ENCODE assay signal across 8 cellular contexts in genomic region chr14:89955022-89955414, GRCh38. TPM values are rescaled to one million over a fixed set of nuclear protein-coding genes. Genes with fewer than 3 reads are reported as not detected.
A peak's percentile ranks its signal among the peaks of the same experiment; 100 is the strongest.
DNase-seq lines count a peak whose midpoint lies in the region; ATAC-seq and TF ChIP-seq lines count a peak whose summit lies in the region.

No MANE protein-coding gene starts in this region.

- no peaks in the 10 kb centered on the region for H3K79me2 ChIP-seq in H9 (ENCODE audit: insufficient read depth, low read length)

- no peak overlapping the region for H4K91ac ChIP-seq in H9 (ENCODE audit: insufficient read length, low read depth, low read length)

- H4K8ac ChIP-seq in H9 (replicated peaks; ENCODE audit: insufficient read length, low read depth, low read length): no peak overlapping the region

- in situ Hi-C loops in KBM-7 (cut with MboI; ENCODE audit: low pct_unique_long_range_greater_than_20kb, low sequenced_read_pairs): no loop called here

- no peak for TF ChIP-seq CTCF in AG10803 (conservative IDR thresholded peaks at IDR 0.05; ENCODE audit: low read length)
- TF ChIP-seq CTCF in H9 (conservative IDR thresholded peaks at IDR 0.05): no peak

- H3K4me1 Mint-ChIP-seq in H9: peaks cover 33 to 34% of the 10 kb centered on the region in 2 experiments
- peaks cover 57% of the 10 kb centered on the region for H3K4me1 Mint-ChIP-seq in activated naive CD4-positive, alpha-beta T cell treated with anti-CD3 and anti-CD28 coated beads, Interleukin-2, amount 50 U/mL, for 24 hours
- peaks cover 46% of the 10 kb centered on the region for H3K4me1 Mint-ChIP-seq in stimulated activated naive CD8-positive, alpha-beta T cell treated with anti-CD3 and anti-CD28 coated beads, Interleukin-15, amount 100 ng/mL, for 72 hours

- H3K4ac ChIP-seq in H9 (ENCODE audit: low read depth, low read length): no peak overlapping the region

- H2BK12ac ChIP-seq in H9 (ENCODE audit: insufficient read length, low read depth, low read length): no peak overlapping the region

- H3K27me3 Mint-ChIP-seq in H9 (ENCODE audit: low read depth): no peaks in the 10 kb centered on the region; the same call in 1 of the 2 replicates
- no peaks in the 10 kb centered on the region for H3K27me3 Mint-ChIP-seq in activated naive CD4-positive, alpha-beta T cell treated with anti-CD3 and anti-CD28 coated beads, Interleukin-2, amount 50 U/mL, for 24 hours
- no peaks in the 10 kb centered on the region for H3K27me3 Mint-ChIP-seq in stimulated activated naive CD8-positive, alpha-beta T cell treated with anti-CD3 and anti-CD28 coated beads, Interleukin-15, amount 100 ng/mL, for 72 hours

- no peak overlapping the region for H3K18ac ChIP-seq in H9 (ENCODE audit: insufficient read length, low read depth, low read length)

- no CpG with 5 or more reads among the region's 8 CpGs for WGBS in H9 (ENCODE audit: extremely low coverage, insufficient read length, low lambda C conversion rate)

- H2BK120ac ChIP-seq in H9 (ENCODE audit: low read depth, low read length, poor library complexity, severe bottlenecking): no peak overlapping the region

- no peak overlapping the region for H4K5ac ChIP-seq in H9 (ENCODE audit: insufficient read length, low read depth, low read length)

- H4K20me1 ChIP-seq in H9 (ENCODE audit: control insufficient read depth, insufficient read depth, insufficient read length): no peaks in the 10 kb centered on the region

- H3K36me3 ChIP-seq in iPS-18a (ENCODE audit: control insufficient read depth, low read depth, low read length): peaks cover 8% of the 10 kb centered on the region

- H2BK20ac ChIP-seq in H9 (ENCODE audit: low read depth, low read length, poor library complexity, severe bottlenecking): no peak overlapping the region

- no peak overlapping the region for H2BK5ac ChIP-seq in H9 (ENCODE audit: insufficient read length, low read length)

- H3K4me2 ChIP-seq in H9 (ENCODE audit: insufficient read depth, insufficient read length, low read length): peak overlapping the region; percentile 98

- H2AK5ac ChIP-seq in H9 (ENCODE audit: insufficient read length, low read length): no peak overlapping the region

- H3K27me3 ChIP-seq in H9 (ENCODE audit: insufficient read depth, low read length): no peaks in the 10 kb centered on the region
- H3K27me3 ChIP-seq in iPS-18a (ENCODE audit: control insufficient read depth, insufficient read depth, low read length): no peaks in the 10 kb centered on the region

- H3K14ac ChIP-seq in H9 (ENCODE audit: insufficient read depth, low read length): no peak overlapping the region

- peaks cover 3% of the 10 kb centered on the region for H3K79me1 ChIP-seq in H9 (ENCODE audit: insufficient read depth, low read depth, low read length, poor library complexity, severe bottlenecking)

- H3T11ph ChIP-seq in H9 (ENCODE audit: low read length): no peak overlapping the region

- H3K23me2 ChIP-seq in H9 (ENCODE audit: insufficient read length, low read depth, low read length, poor library complexity, severe bottlenecking): peaks cover 19% of the 10 kb centered on the region

- no peak overlapping the region for H3K27ac ChIP-seq in H9 (ENCODE audit: insufficient read length, low read depth, low read length)
- peak overlapping the region; percentile 54 for H3K27ac ChIP-seq in iPS-18a (ENCODE audit: low read length)

- H3K4me3 Mint-ChIP-seq in H9: peak overlapping the region; percentile 94 to 96
- H3K4me3 Mint-ChIP-seq in activated naive CD4-positive, alpha-beta T cell treated with anti-CD3 and anti-CD28 coated beads, Interleukin-2, amount 50 U/mL, for 24 hours: peak overlapping the region; percentile 98
- peak overlapping the region; percentile 95 to 98 for H3K4me3 Mint-ChIP-seq in stimulated activated naive CD8-positive, alpha-beta T cell treated with anti-CD3 and anti-CD28 coated beads, Interleukin-15, amount 100 ng/mL, for 72 hours

- H3K56ac ChIP-seq in H9 (ENCODE audit: insufficient read length, low read depth, low read length): no peak overlapping the region

- peak overlapping the region; percentile 0 for H2AFZ ChIP-seq in H9 (ENCODE audit: low read length)

- peak overlapping the region; percentile 3 for H3K9ac ChIP-seq in H9 (ENCODE audit: extremely low read depth, insufficient read length, low read length)
- no peak overlapping the region for H3K9ac ChIP-seq in iPS-18a (ENCODE audit: low read length)

- peak overlapping the region; percentile 77 for H3K4me3 ChIP-seq in AG10803 (ENCODE audit: low read length)
- H3K4me3 ChIP-seq in iPS-18a (ENCODE audit: low read length): peak overlapping the region; percentile 96

- H3K4me1 ChIP-seq in H9 (ENCODE audit: insufficient read depth, low read length): peaks cover 3% of the 10 kb centered on the region; the same call in 1 of the 2 replicates
- H3K4me1 ChIP-seq in iPS-18a (ENCODE audit: control insufficient read depth, low read depth, low read length): peaks cover 14% of the 10 kb centered on the region

- H3K9me3 ChIP-seq in H9 (ENCODE audit: control insufficient read depth, low read depth, low read length) (no peaks in the 10 kb centered on the region), iPS-18a (ENCODE audit: control insufficient read depth, low read depth, low read length) (no peaks in the 10 kb centered on the region)

- H2BK15ac ChIP-seq in H9 (ENCODE audit: low read depth, low read length): no peak overlapping the region

- no peak overlapping the region for H3K23ac ChIP-seq in H9 (ENCODE audit: insufficient read length, low read depth, low read length)

- H3K27ac Mint-ChIP-seq in H9: peak overlapping the region in 2 of 3 experiments; percentile 80 to 82; a peak in 4 of 7 replicates
- H3K27ac Mint-ChIP-seq in activated naive CD4-positive, alpha-beta T cell treated with anti-CD3 and anti-CD28 coated beads, Interleukin-2, amount 50 U/mL, for 24 hours: peak overlapping the region; percentile 95
- H3K27ac Mint-ChIP-seq in stimulated activated naive CD8-positive, alpha-beta T cell treated with anti-CD3 and anti-CD28 coated beads, Interleukin-15, amount 100 ng/mL, for 72 hours: peak overlapping the region; percentile 90 to 97

- H3K9me3 Mint-ChIP-seq in H9: peaks cover 0 to 2% of the 10 kb centered on the region in 2 experiments; a peak in 1 of 5 replicates
- no peaks in the 10 kb centered on the region for H3K9me3 Mint-ChIP-seq in activated naive CD4-positive, alpha-beta T cell treated with anti-CD3 and anti-CD28 coated beads, Interleukin-2, amount 50 U/mL, for 24 hours
- peaks cover 0 to 7% of the 10 kb centered on the region in 2 donors for H3K9me3 Mint-ChIP-seq in stimulated activated naive CD8-positive, alpha-beta T cell treated with anti-CD3 and anti-CD28 coated beads, Interleukin-15, amount 100 ng/mL, for 72 hours

- DNase-seq in AG10803 (ENCODE audit: low read depth) (no peak), H9 (no peak), NCI-H2171 (lab: John Stamatoyannopoulos, UW) (no peak), KBM-7 (no peak)
- no peak for DNase-seq in stimulated activated naive CD8-positive, alpha-beta T cell treated with anti-CD3 and anti-CD28 coated beads, Interleukin-15, amount 100 ng/mL, for 72 hours
- DNase-seq in stimulated activated naive CD4-positive, alpha-beta T cell treated with Interleukin-2 at 50 U/mL for 16 hours (lab: John Stamatoyannopoulos, UW): no peak

- peaks cover 14 to 39% (median 24%) of the 10 kb centered on the region in 3 experiments for H3K36me3 Mint-ChIP-seq in H9 (ENCODE audit: insufficient read depth in 1 of 3, low read depth in 3 of 3)
- peaks cover 12% of the 10 kb centered on the region for H3K36me3 Mint-ChIP-seq in activated naive CD4-positive, alpha-beta T cell treated with anti-CD3 and anti-CD28 coated beads, Interleukin-2, amount 50 U/mL, for 24 hours

- ATAC-seq in stimulated activated naive CD8-positive, alpha-beta T cell treated with anti-CD3 and anti-CD28 coated beads, Interleukin-15, amount 100 ng/mL, for 72 hours: no peak

RNA-seq across cellular contexts. Expression of gene EFCAB11, which starts 0.5 kb away (rescaled TPM):
- total RNA-seq in H9 (2021): 17.4 TPM in 2 replicates

RNA-seq across cellular contexts. Expression of gene TDP1, which starts 0.7 kb away (rescaled TPM):
- 51.2 and 53.4 TPM in 2 replicates for total RNA-seq in H9 (2021)
